8 cellular contexts compared by ENCODE assay signal in genomic region chr10:17227367-17228080, GRCh38. TPM values are rescaled to one million over a fixed set of nuclear protein-coding genes. Genes with fewer than 3 reads are reported as not detected.
A peak's percentile ranks its signal among the peaks of the same experiment; 100 is the strongest.
DNase-seq lines count a peak whose midpoint lies in the region; ATAC-seq and TF ChIP-seq lines count a peak whose summit lies in the region.

No MANE protein-coding gene starts in this region.

- ATAC-seq in GM19035 (IDR thresholded peaks at IDR 0.05; ENCODE audit: unreplicated experiment), result peak; percentile 26
- peak; percentile 24 for ATAC-seq in HG03571 (IDR thresholded peaks at IDR 0.05; ENCODE audit: unreplicated experiment)

- H3K4me2 ChIP-seq in BLaER1 treated with 17β-estradiol and CSF1 and Interleukin-3, amounts not matched to agents 10 nM and 100 nM, result peak overlapping the region; percentile 84 to 99 (median 97)

- peak overlapping the region; percentile 68 to 99 (median 96) for H3K4me3 ChIP-seq in BLaER1 treated with 17β-estradiol and CSF1 and Interleukin-3, amounts not matched to agents 10 nM and 100 nM
- peak overlapping the region; percentile 93 to 99 (median 96) for H3K4me3 ChIP-seq in spleen

- peaks cover 1% of the 10 kb centered on the region for H3K27me3 Mint-ChIP-seq in activated CD4-positive, alpha-beta memory T cell treated with anti-CD3 and anti-CD28 coated beads for 36 hours

- no peaks in the 10 kb centered on the region for H3K9me3 Mint-ChIP-seq in activated CD4-positive, alpha-beta memory T cell treated with anti-CD3 and anti-CD28 coated beads for 36 hours

- H3K9me3 ChIP-seq in BLaER1 treated with 17β-estradiol and CSF1 and Interleukin-3, amounts not matched to agents 10 nM and 100 nM (replicated peaks in 1 of 11), result no peaks in the 10 kb centered on the region
- H3K9me3 ChIP-seq in spleen, result no peaks in the 10 kb centered on the region

- peak; percentile 40 for DNase-seq in activated CD4-positive, alpha-beta memory T cell treated with anti-CD3 and anti-CD28 coated beads for 36 hours
- peak; percentile 44 for DNase-seq in glomerular visceral epithelial cell (ENCODE audit: extremely low spot score)
- DNase-seq in spleen, result no peak
- no peak for DNase-seq in NCI-H510A (lab: John Stamatoyannopoulos, UW)
- no peak for DNase-seq in NCI-H187 treated with DMSO at 0.1 percent for 48 hours (lab: John Stamatoyannopoulos, UW)

- POLR2A ChIA-PET in activated CD4-positive, alpha-beta memory T cell treated with anti-CD3 and anti-CD28 coated beads for 36 hours (lab: Charles Lee), result interaction anchor here (0.6 to 4.6 kb wide), 11 partner anchors 9 to 566 kb away, joined by 3 to 50 read pairs (median 4); partner anchors contain the start of gene TRDMT1

- CTCF ChIA-PET in activated CD4-positive, alpha-beta memory T cell treated with anti-CD3 and anti-CD28 coated beads for 36 hours (lab: Charles Lee), result interaction anchor here (0.7 to 4.9 kb wide), 3 partner anchors 9 to 197 kb away, joined by 3 to 29 read pairs (median 6); no protein-coding TSS in a partner anchor

- no peak for TF ChIP-seq POLR2A in spleen (IDR thresholded peaks at IDR 0.05)

- H3K9ac ChIP-seq in BLaER1 treated with 17β-estradiol and CSF1 and Interleukin-3, amounts not matched to agents 10 nM and 100 nM, result peak overlapping the region; percentile 95 to 100 (median 99)

- H3K4me3 Mint-ChIP-seq in activated CD4-positive, alpha-beta memory T cell treated with anti-CD3 and anti-CD28 coated beads for 36 hours, result peak overlapping the region; percentile 95

- peaks cover 40% of the 10 kb centered on the region for H3K4me1 Mint-ChIP-seq in activated CD4-positive, alpha-beta memory T cell treated with anti-CD3 and anti-CD28 coated beads for 36 hours (ENCODE audit: low read depth)

- intact Hi-C loops in activated CD4-positive, alpha-beta memory T cell treated with anti-CD3 and anti-CD28 coated beads for 36 hours (cut with micrococcal nuclease), result loop anchor here (1.0 to 5.0 kb wide), 7 partner anchors 11 to 790 kb away; partner anchors contain the start of genes PTER and STAM
- intact Hi-C loops in spleen (cut with DNase I; ENCODE audit: low total_unique reads), result no loop called here

- 3 to 5% (median 3%) methylated on average over 11 of the region's 11 CpGs for WGBS in spleen, 5 donors

- H3K27me3 ChIP-seq in BLaER1 treated with 17β-estradiol and CSF1 and Interleukin-3, amounts not matched to agents 10 nM and 100 nM, result no peaks in the 10 kb centered on the region
- H3K27me3 ChIP-seq in spleen (replicated peaks in 1 of 7), result no peaks in the 10 kb centered on the region

- H3K36me3 ChIP-seq in BLaER1 treated with 17β-estradiol and CSF1 and Interleukin-3, amounts not matched to agents 10 nM and 100 nM, result peaks cover 20 to 24% (median 21%) of the 10 kb centered on the region in 11 experiments
- H3K36me3 ChIP-seq in spleen, result peaks cover 0 to 23% (median 16%) of the 10 kb centered on the region in 6 donors

- H3K27ac Mint-ChIP-seq in activated CD4-positive, alpha-beta memory T cell treated with anti-CD3 and anti-CD28 coated beads for 36 hours, result peak overlapping the region; percentile 87

- H3K36me3 Mint-ChIP-seq in activated CD4-positive, alpha-beta memory T cell treated with anti-CD3 and anti-CD28 coated beads for 36 hours, result peaks cover 28% of the 10 kb centered on the region

- peak overlapping the region; percentile 97 to 100 (median 100) for H3K27ac ChIP-seq in BLaER1 treated with 17β-estradiol and CSF1 and Interleukin-3, amounts not matched to agents 10 nM and 100 nM
- peak overlapping the region; percentile 93 to 100 (median 99) for H3K27ac ChIP-seq in spleen

- peak; percentile 28 to 71 (median 64) for TF ChIP-seq CTCF in spleen (IDR thresholded peaks at IDR 0.05 in 8 of 11, conservative IDR thresholded peaks at IDR 0.05 in 3 of 11)

- peaks cover 21 to 34% (median 34%) of the 10 kb centered on the region in 11 experiments for H4K20me1 ChIP-seq in BLaER1 treated with 17β-estradiol and CSF1 and Interleukin-3, amounts not matched to agents 10 nM and 100 nM

- H3K4me1 ChIP-seq in BLaER1 treated with 17β-estradiol and CSF1 and Interleukin-3, amounts not matched to agents 10 nM and 100 nM, result peaks cover 37 to 61% (median 41%) of the 10 kb centered on the region in 10 experiments
- H3K4me1 ChIP-seq in spleen, result peaks cover 13 to 52% (median 42%) of the 10 kb centered on the region in 6 donors

RNA-seq across cellular contexts. Expression of gene VIM, which starts 0.5 kb away (rescaled TPM):
- 100 to 1,000 TPM; 515 to 525 TPM for total RNA-seq in activated CD4-positive, alpha-beta memory T cell treated with anti-CD3 and anti-CD28 coated beads for 36 hours
- total RNA-seq in spleen, result 1,000 to 10,000 TPM; 1,061 to 2,377 (median 1,594) TPM
- 100 to 1,000 TPM; 510 to 672 (median 660) TPM for polyA plus RNA-seq in spleen

RNA-seq across cellular contexts. Expression of gene TRDMT1, which starts 26.1 kb away (rescaled TPM):
- total RNA-seq in activated CD4-positive, alpha-beta memory T cell treated with anti-CD3 and anti-CD28 coated beads for 36 hours, result 1 to 10 TPM; 5.0 to 5.8 TPM
- total RNA-seq in spleen, result 10 to 100 TPM in 6 of 7 donors, 1 to 10 TPM in 1; 9.6 to 40.0 (median 16.3) TPM
- 1 to 10 TPM; 1.6 to 3.1 (median 2.3) TPM for polyA plus RNA-seq in spleen

Comparison
In these comparisons a context has a peak if more than half of its experiments do, and no peak if none do; other contexts are left out.
1. DNase-seq: peak in activated CD4-positive, alpha-beta memory T cell treated with anti-CD3 and anti-CD28 coated beads for 36 hours (single experiment) and glomerular visceral epithelial cell (single experiment); none in spleen (single experiment), NCI-H510A (single experiment) and NCI-H187 treated with DMSO at 0.1 percent for 48 hours (single experiment).